ENCODE assay signal across 25 cellular contexts in genomic region chr11:130192845-130193267, GRCh38. TPM values are rescaled to one million over a fixed set of nuclear protein-coding genes. Genes with fewer than 3 reads are reported as not detected.
DNase-seq lines count a peak whose midpoint lies in the region; ATAC-seq, FAIRE-seq and TF ChIP-seq lines count a peak whose summit lies in the region.
"Had no signal": no experiment of that assay in that cellular context is flagged by ENCODE, and none has a peak within 500 bp of the region (broad histone marks: within the 10 kb centered on the region; RNA-seq: fewer than 3 reads in every experiment).

No MANE protein-coding gene starts in this region.

- H3K9me3 ChIP-seq in Caco-2 (no peaks in the 10 kb centered on the region), Peyer's patch (no peaks in the 10 kb centered on the region), kidney (ENCODE audit: control insufficient read depth in 1 of 2, low read length in 2 of 2) (no peaks in the 10 kb centered on the region), lower lobe of right lung (no peaks in the 10 kb centered on the region), SJCRH30 (replicated peaks) (no peaks in the 10 kb centered on the region), PC-3 (ENCODE audit: low read length) (no peaks in the 10 kb centered on the region)
- H3K9me3 ChIP-seq: HAP-1, MG63 had no signal

- peak overlapping the region in 3 of 4 donors; percentile 46 to 99 (median 98) for H3K27ac ChIP-seq in Peyer's patch
- H3K27ac ChIP-seq in kidney (ENCODE audit: low read depth in 2 of 2, low read length in 2 of 2), result peak overlapping the region; percentile 33 to 60
- no peak overlapping the region for H3K27ac ChIP-seq in lower lobe of right lung
- H3K27ac ChIP-seq in SJCRH30, result no peak overlapping the region
- H3K27ac ChIP-seq in PC-3 (ENCODE audit: low read length), result no peak overlapping the region
- H3K27ac ChIP-seq: GM23248 had no signal

- H3K27ac Mint-ChIP-seq in Caco-2 (ENCODE audit: unreplicated experiment), result peak overlapping the region; percentile 50
- H3K27ac Mint-ChIP-seq: CD4-positive, alpha-beta T cell had no signal

- peaks cover 2% of the 10 kb centered on the region for H3K79me2 ChIP-seq in PC-3 (ENCODE audit: low read length)

- TF ChIP-seq POLR2A in Peyer's patch (IDR thresholded peaks at IDR 0.05), result peak in 1 of 2 donors; percentile 25

- H4K20me1 ChIP-seq in PC-3 (ENCODE audit: low read length), result no peaks in the 10 kb centered on the region

- H2AFZ ChIP-seq in PC-3 (ENCODE audit: low read length), result no peak overlapping the region
- H2AFZ ChIP-seq: GM23248 had no signal

- TF ChIP-seq CTCF in Caco-2 (IDR thresholded peaks at IDR 0.05; ENCODE audit: insufficient read depth in 1 of 2, low read depth in 1 of 2, low read length in 1 of 2, severe bottlenecking in 1 of 2, unreplicated experiment in 1 of 2) (no peak), Peyer's patch (IDR thresholded peaks at IDR 0.05) (no peak), kidney (IDR thresholded peaks at IDR 0.05; ENCODE audit: borderline replicate concordance, extremely low read depth, insufficient read depth) (no peak), lower lobe of right lung (IDR thresholded peaks at IDR 0.05) (no peak), PC-3 (conservative IDR thresholded peaks at IDR 0.05; ENCODE audit: low read depth, low read length) (no peak)

- H3K9ac ChIP-seq in kidney (ENCODE audit: low read length in 2 of 2) (peak overlapping the region in 1 of 2 donors; percentile 1), PC-3 (ENCODE audit: low read length) (no peak overlapping the region)
- H3K9ac ChIP-seq: GM23248 had no signal

- CTCF ChIA-PET in Caco-2 (lab: Charles Lee) (interaction anchor here (0.6 to 1.1 kb wide), 2 partner anchors 46 to 723 kb away, joined by 3 to 6 read pairs; partner anchors contain the start of gene SNX19), PC-3 (lab: Charles Lee) (interaction anchor here (0.6 kb wide), 1 partner anchor 239 kb away, joined by 3 read pairs; no protein-coding TSS in a partner anchor)

- H3K27me3 Mint-ChIP-seq in Caco-2 (ENCODE audit: insufficient read depth, unreplicated experiment), result no peaks in the 10 kb centered on the region
- H3K27me3 Mint-ChIP-seq: CD4-positive, alpha-beta T cell had no signal

- H3K4me3 Mint-ChIP-seq in Caco-2 (ENCODE audit: unreplicated experiment), result no peak overlapping the region
- H3K4me3 Mint-ChIP-seq: CD4-positive, alpha-beta T cell had no signal

- POLR2A ChIA-PET in Caco-2 (lab: Charles Lee) (interaction anchor here (1.4 to 1.5 kb wide), 2 partner anchors 11 to 47 kb away, joined by 5 to 8 read pairs; no protein-coding TSS in a partner anchor), PC-3 (lab: Charles Lee; ENCODE audit: unreplicated experiment) (interaction anchor here (0.6 kb wide), 1 partner anchor 202 kb away, joined by 4 read pairs; no protein-coding TSS in a partner anchor)

- H3K4me3 ChIP-seq in Caco-2 (ENCODE audit: low read depth, low read length), result no peak overlapping the region
- no peak overlapping the region for H3K4me3 ChIP-seq in Peyer's patch
- H3K4me3 ChIP-seq in kidney (ENCODE audit: low read length in 2 of 2), result no peak overlapping the region
- H3K4me3 ChIP-seq in lower lobe of right lung, result no peak overlapping the region
- no peak overlapping the region for H3K4me3 ChIP-seq in SJCRH30
- H3K4me3 ChIP-seq in PC-3 (ENCODE audit: low read length), result no peak overlapping the region
- H3K4me3 ChIP-seq: GM23248, HAP-1, MG63 had no signal

- H3K36me3 Mint-ChIP-seq in Caco-2 (ENCODE audit: insufficient read depth, unreplicated experiment), result peaks cover 97% of the 10 kb centered on the region

- BruUV-seq in Caco-2 (replicated peaks; lab: Mats Ljungman, UMichigan) (no TSS peak), PC-3 (replicated peaks; lab: Mats Ljungman, UMichigan) (no TSS peak)

- FAIRE-seq in kidney (lab: Jason Lieb, UNC) (no peak), RCC 7860 (lab: Jason Lieb, UNC) (no peak)
- FAIRE-seq: A204.1 had no signal

- intact Hi-C loops in Caco-2 (cut with micrococcal nuclease; ENCODE audit: unreplicated experiment), result no loop called here
- intact Hi-C loops in kidney (cut with DNase I), result no loop called here
- intact Hi-C loops in lower lobe of right lung (cut with DNase I), result no loop called here
- intact Hi-C loops in PC-3 (cut with micrococcal nuclease), result no loop called here

- H3K27me3 ChIP-seq in Caco-2 (replicated peaks; ENCODE audit: control insufficient read depth, insufficient read depth, low read length) (no peaks in the 10 kb centered on the region), Peyer's patch (no peaks in the 10 kb centered on the region), lower lobe of right lung (ENCODE audit: low read depth) (no peaks in the 10 kb centered on the region), SJCRH30 (no peaks in the 10 kb centered on the region), PC-3 (ENCODE audit: low read length) (no peaks in the 10 kb centered on the region)
- H3K27me3 ChIP-seq: MG63 had no signal

- H3K4me1 ChIP-seq in Caco-2 (peaks cover 17% of the 10 kb centered on the region), Peyer's patch (peaks cover 0 to 35% (median 9%) of the 10 kb centered on the region in 4 donors), kidney (ENCODE audit: control insufficient read depth in 1 of 2, insufficient read depth in 1 of 2, low read depth in 1 of 2, low read length in 2 of 2) (peaks cover 0 to 4% of the 10 kb centered on the region in 2 donors), lower lobe of right lung (no peaks in the 10 kb centered on the region), SJCRH30 (no peaks in the 10 kb centered on the region), PC-3 (ENCODE audit: insufficient read depth, low read length) (no peaks in the 10 kb centered on the region)
- H3K4me1 ChIP-seq: HAP-1 had no signal

- no peak overlapping the region for H3K4me2 ChIP-seq in PC-3 (ENCODE audit: low read length)

- no peaks in the 10 kb centered on the region for H3K9me2 ChIP-seq in PC-3 (replicated peaks; ENCODE audit: low read length)

- no peaks in the 10 kb centered on the region for H3F3A ChIP-seq in PC-3 (ENCODE audit: low read length, unreplicated experiment)

- ATAC-seq in lower lobe of right lung, result peak; percentile 39 to 52
- ATAC-seq in GM19023 (IDR thresholded peaks at IDR 0.05; ENCODE audit: unreplicated experiment), result no peak
- no peak for ATAC-seq in PC-3
- ATAC-seq: SK-N-SH treated with all-trans-retinoic acid at 6 μM for 48 hours had no signal

- H3K4me1 Mint-ChIP-seq in Caco-2 (ENCODE audit: low read depth, unreplicated experiment), result no peaks in the 10 kb centered on the region

- peaks cover 4% of the 10 kb centered on the region for H3K36me3 ChIP-seq in Caco-2 (ENCODE audit: control insufficient read depth, insufficient read depth, low read length)
- H3K36me3 ChIP-seq in Peyer's patch, result peaks cover 0 to 56% (median 0%) of the 10 kb centered on the region in 3 donors
- H3K36me3 ChIP-seq in kidney (ENCODE audit: control insufficient read depth in 1 of 2, insufficient read depth in 2 of 2, low read length in 2 of 2), result peaks cover 4 to 9% of the 10 kb centered on the region in 2 donors
- H3K36me3 ChIP-seq in lower lobe of right lung, result peaks cover 28% of the 10 kb centered on the region
- no peaks in the 10 kb centered on the region for H3K36me3 ChIP-seq in SJCRH30
- peaks cover 22% of the 10 kb centered on the region for H3K36me3 ChIP-seq in PC-3 (ENCODE audit: low read depth, low read length)
- H3K36me3 ChIP-seq: HAP-1, MG63 had no signal

- no peak for DNase-seq in Caco-2
- DNase-seq in Peyer's patch, result peak in 1 of 3 donors; percentile 72
- DNase-seq in kidney, result no peak
- peak; percentile 67 for DNase-seq in lower lobe of right lung
- no peak for DNase-seq in RCC 7860 (ENCODE audit: low spot score)
- DNase-seq in SJCRH30, result no peak
- DNase-seq in PC-3, result no peak
- DNase-seq: CD4-positive, alpha-beta T cell; DMS153; GDM1; GM23248; Karpas-422; MG63; NCI-H1092 treated with DMSO at 0.1 percent for 48 hours; NCI-H146; NCI-H2029 treated with DMSO at 0.1 percent for 48 hours; NCI-H2171; NCI-H526; SHP77 treated with DMSO at 0.1 percent for 48 hours had no signal

- no peaks in the 10 kb centered on the region for H3K9me3 Mint-ChIP-seq in Caco-2 (ENCODE audit: unreplicated experiment)
- H3K9me3 Mint-ChIP-seq: CD4-positive, alpha-beta T cell had no signal

RNA-seq across cellular contexts. Expression of gene ST14, which starts 33.3 kb away (rescaled TPM):
- total RNA-seq in Caco-2 (2022), result 298 and 304 TPM in 2 replicates
- total RNA-seq in Peyer's patch, result 100 to 1,000 TPM; 104 to 469 (median 424) TPM
- 139 TPM for total RNA-seq in kidney
- polyA plus RNA-seq in kidney (ENCODE audit: insufficient read depth, low read depth, low replicate concordance), result 59.3 TPM
- total RNA-seq in lower lobe of right lung, result 61.1 TPM
- 0.10 TPM in 1 of 2 replicates, not detected in the other for total RNA-seq in SJCRH30 (2014; rRNA removed; shearing (Covaris generic))
- total RNA-seq in PC-3 (2014; rRNA removed), result 231 and 289 TPM in 2 replicates
- total RNA-seq: Daoy, GM23248 had no signal
- polyA plus RNA-seq: BJ, GM23248 had no signal

Comparison
In these comparisons a context has a peak if more than half of its experiments do, and no peak if none do; other contexts are left out.
1. H3K27ac ChIP-seq: peak in Peyer's patch (3 of 4) and kidney (2 of 2); none in lower lobe of right lung (single experiment), SJCRH30 (single experiment) and PC-3 (single experiment).
2. ATAC-seq: peak in lower lobe of right lung (2 of 2); none in GM19023 (single experiment) and PC-3 (single experiment).
3. RNA of gene ST14, which starts 33.3 kb away (total RNA-seq): 104 to 469 TPM in Peyer's patch, 298 to 304 TPM in Caco-2, 231 to 289 TPM in PC-3, 139 TPM in kidney (single experiment) and 61.1 TPM in lower lobe of right lung (single experiment); 0.10 TPM in SJCRH30; every median in the first group is over 10 times any median in the second.